8 cellular contexts compared by ENCODE assay signal in genomic region chr20:17531537-17532025, GRCh38. TPM values are rescaled to one million over a fixed set of nuclear protein-coding genes. Genes with fewer than 3 reads are reported as not detected.
DNase-seq lines count a peak whose midpoint lies in the region; ATAC-seq, FAIRE-seq and TF ChIP-seq lines count a peak whose summit lies in the region.

No MANE protein-coding gene starts in this region.

- H3K9ac ChIP-seq in HepG2 (ENCODE audit: insufficient read depth, low read depth, low read length), result peak overlapping the region; percentile 40

- POLR2A ChIA-PET in HepG2 (lab: Yijun Ruan, JAX), result interaction anchor here (0.8 to 1.4 kb wide), 5 partner anchors 38 to 757 kb away, joined by 3 to 4 read pairs (median 3); partner anchors contain the start of genes DSTN and ZNF133

- CTCF ChIA-PET in HepG2 (lab: Yijun Ruan, JAX; ENCODE audit: low intra/inter-chr PET ratio, low total read pairs), result interaction anchor here (0.9 kb wide), 1 partner anchor 26 kb away, joined by 3 read pairs; no protein-coding TSS in a partner anchor

- 19% methylated on average over 9 of the region's 10 CpGs for WGBS in HepG2 (ENCODE audit: low lambda C conversion rate)

- H3K4me3 ChIP-seq in HepG2 (replicated peaks in 1 of 3; ENCODE audit: insufficient read depth in 1 of 3, low read depth in 2 of 3, low read length in 3 of 3), result peak overlapping the region; percentile 41 to 67 (median 49)

- TF ChIP-seq EP300 in HepG2 (IDR thresholded peaks at IDR 0.05; ENCODE audit: low read depth in 2 of 2, low read length in 2 of 2), result no peak
- TF ChIP-seq EP300 in HepG2 (CRISPR knock-in tag; IDR thresholded peaks at IDR 0.05; ENCODE audit: borderline replicate concordance), result no peak

- intact Hi-C loops in HepG2 (cut with micrococcal nuclease; ENCODE audit: unreplicated experiment), result loop anchor here (1.0 to 5.0 kb wide), 2 partner anchors 26 to 466 kb away; no protein-coding TSS in a partner anchor

- H3K4me1 Mint-ChIP-seq in activated naive CD4-positive, alpha-beta T cell treated with anti-CD3 and anti-CD28 coated beads, Interleukin-2, amount 50 U/mL, for 24 hours, result peaks cover 11% of the 10 kb centered on the region
- H3K4me1 Mint-ChIP-seq in activated naive CD8-positive, alpha-beta T cell treated with anti-CD3 and anti-CD28 coated beads, Interleukin-2, amount 50 U/mL, for 24 hours, result peaks cover 15% of the 10 kb centered on the region
- H3K4me1 Mint-ChIP-seq in type B pancreatic cell (ENCODE audit: unreplicated experiment), result peaks cover 16% of the 10 kb centered on the region

- no peak for ATAC-seq in activated naive CD8-positive, alpha-beta T cell treated with anti-CD3 and anti-CD28 coated beads, Interleukin-2, amount 50 U/mL, for 24 hours
- no peak for ATAC-seq in HepG2

- H3K27me3 ChIP-seq in HepG2 (ENCODE audit: control insufficient read depth in 1 of 2, insufficient read depth in 2 of 2, low read length in 2 of 2), result peaks cover 0 to 10% of the 10 kb centered on the region in 2 experiments; a peak in 2 of 5 replicates

- peaks cover 13% of the 10 kb centered on the region for H3K27me3 Mint-ChIP-seq in activated naive CD4-positive, alpha-beta T cell treated with anti-CD3 and anti-CD28 coated beads, Interleukin-2, amount 50 U/mL, for 24 hours
- peaks cover 21% of the 10 kb centered on the region for H3K27me3 Mint-ChIP-seq in activated naive CD8-positive, alpha-beta T cell treated with anti-CD3 and anti-CD28 coated beads, Interleukin-2, amount 50 U/mL, for 24 hours
- no peaks in the 10 kb centered on the region for H3K27me3 Mint-ChIP-seq in type B pancreatic cell

- H3K4me3 Mint-ChIP-seq in activated naive CD4-positive, alpha-beta T cell treated with anti-CD3 and anti-CD28 coated beads, Interleukin-2, amount 50 U/mL, for 24 hours, result peak overlapping the region; percentile 83
- peak overlapping the region; percentile 81 for H3K4me3 Mint-ChIP-seq in activated naive CD8-positive, alpha-beta T cell treated with anti-CD3 and anti-CD28 coated beads, Interleukin-2, amount 50 U/mL, for 24 hours
- H3K4me3 Mint-ChIP-seq in type B pancreatic cell, result peak overlapping the region; percentile 95

- FAIRE-seq in HepG2 (lab: Jason Lieb, UNC) (no peak), urothelium cell line (lab: Jason Lieb, UNC) (no peak)

- peak overlapping the region; percentile 8 for H2AFZ ChIP-seq in HepG2 (ENCODE audit: low read length)

- no peaks in the 10 kb centered on the region for H3K79me2 ChIP-seq in HepG2 (ENCODE audit: insufficient read depth, low read length)

- H4K20me1 ChIP-seq in HepG2 (ENCODE audit: insufficient read depth, low read length), result no peaks in the 10 kb centered on the region; the same call in 1 of the 2 replicates

- BruUV-seq in HepG2 (replicated peaks; lab: Mats Ljungman, UMichigan), result TSS peak; percentile 83

- H3K9me3 Mint-ChIP-seq in activated naive CD4-positive, alpha-beta T cell treated with anti-CD3 and anti-CD28 coated beads, Interleukin-2, amount 50 U/mL, for 24 hours, result no peaks in the 10 kb centered on the region
- H3K9me3 Mint-ChIP-seq in activated naive CD8-positive, alpha-beta T cell treated with anti-CD3 and anti-CD28 coated beads, Interleukin-2, amount 50 U/mL, for 24 hours, result no peaks in the 10 kb centered on the region
- no peaks in the 10 kb centered on the region for H3K9me3 Mint-ChIP-seq in type B pancreatic cell

- H3K4me2 ChIP-seq in HepG2 (ENCODE audit: low read depth, low read length), result peak overlapping the region; percentile 73

- peak overlapping the region; percentile 51 for H3K27ac Mint-ChIP-seq in activated naive CD4-positive, alpha-beta T cell treated with anti-CD3 and anti-CD28 coated beads, Interleukin-2, amount 50 U/mL, for 24 hours
- H3K27ac Mint-ChIP-seq in activated naive CD8-positive, alpha-beta T cell treated with anti-CD3 and anti-CD28 coated beads, Interleukin-2, amount 50 U/mL, for 24 hours, result peak overlapping the region; percentile 69
- H3K27ac Mint-ChIP-seq in type B pancreatic cell, result peak overlapping the region; percentile 93

- DNase-seq in activated naive CD4-positive, alpha-beta T cell treated with anti-CD3 and anti-CD28 coated beads, Interleukin-2, amount 50 U/mL, for 16 hours, result no peak
- no peak for DNase-seq in activated naive CD8-positive, alpha-beta T cell treated with anti-CD3 and anti-CD28 coated beads, Interleukin-2, amount 50 U/mL, for 24 hours
- DNase-seq in HepG2 (ENCODE audit: low spot score) (no peak), type B pancreatic cell (ENCODE audit: extremely low spot score, unreplicated experiment) (no peak), GM19240 (ENCODE audit: insufficient read length, low spot score) (no peak), urothelium cell line (ENCODE audit: low spot score) (no peak), GM20000 (ENCODE audit: low spot score) (no peak)

- TF ChIP-seq CTCF in HepG2 (CRISPR knock-in tag; IDR thresholded peaks at IDR 0.05) (no peak), type B pancreatic cell (conservative IDR thresholded peaks at IDR 0.05) (no peak), GM20000 (IDR thresholded peaks at IDR 0.05; ENCODE audit: extremely low read depth, missing control alignments) (no peak)

- peaks cover 28% of the 10 kb centered on the region for H3K4me1 ChIP-seq in HepG2 (ENCODE audit: insufficient read depth, low read length)

- in situ Hi-C loops in HepG2 (cut with HindIII; ENCODE audit: extremely low pct_ligation_motif_present, low pct_unique_long_range_greater_than_20kb), result loop anchor here (10.0 kb wide), 1 partner anchor 403 kb away; no protein-coding TSS in a partner anchor

- TF ChIP-seq RAD21 in HepG2 (CRISPR knock-in tag; IDR thresholded peaks at IDR 0.05), result no peak

- no peaks in the 10 kb centered on the region for H3K9me3 ChIP-seq in HepG2 (ENCODE audit: low read length)

- no peaks in the 10 kb centered on the region for H3K36me3 ChIP-seq in HepG2 (replicated peaks in 1 of 2; ENCODE audit: control insufficient read depth in 1 of 2, insufficient read depth in 2 of 2, low read length in 2 of 2)

- H3K36me3 Mint-ChIP-seq in activated naive CD4-positive, alpha-beta T cell treated with anti-CD3 and anti-CD28 coated beads, Interleukin-2, amount 50 U/mL, for 24 hours, result no peaks in the 10 kb centered on the region
- no peaks in the 10 kb centered on the region for H3K36me3 Mint-ChIP-seq in activated naive CD8-positive, alpha-beta T cell treated with anti-CD3 and anti-CD28 coated beads, Interleukin-2, amount 50 U/mL, for 24 hours (ENCODE audit: low read depth)
- no peaks in the 10 kb centered on the region for H3K36me3 Mint-ChIP-seq in type B pancreatic cell

- H3K27ac ChIP-seq in HepG2 (ENCODE audit: extremely low read length, insufficient read depth, low read length), result no peak overlapping the region

- no peak for TF ChIP-seq POLR2A in HepG2 (IDR thresholded peaks at IDR 0.05; ENCODE audit: insufficient read depth in 1 of 2, low read depth in 2 of 2, low read length in 2 of 2)

RNA-seq across cellular contexts. Expression of gene BFSP1, which starts 0.4 kb away (rescaled TPM):
- total RNA-seq in HepG2 (2016; rRNA removed; fragmentation: Illumina TruSeq; extraction: Trizol) (0.22 and 0.36 TPM in 2 replicates), type B pancreatic cell (ENCODE audit: low replicate concordance) (1.8 and 1.9 TPM in 2 replicates)
- 0.30 TPM in 1 of 2 replicates, not detected in the other for total RNA-seq in HepG2 (2016; cell fraction: cytosol; rRNA removed; fragmentation: Illumina TruSeq; extraction: Trizol; ENCODE audit: low read depth)
- total RNA-seq in HepG2 (2016; cell fraction: insoluble cytoplasmic fraction; rRNA removed; fragmentation: Illumina TruSeq; extraction: Trizol), result 0.30 and 0.79 TPM in 2 replicates
- 0.28 and 0.34 TPM in 2 replicates for total RNA-seq in HepG2 (2016; cell fraction: membrane; rRNA removed; fragmentation: Illumina TruSeq; extraction: Trizol)
- total RNA-seq in HepG2 (2016; cell fraction: nucleus; rRNA removed; fragmentation: Illumina TruSeq; extraction: Trizol), result 0.19 and 0.44 TPM in 2 replicates
- polyA plus RNA-seq in HepG2 (2011; rRNA removed), result 0.24 and 0.26 TPM in 2 replicates
- polyA plus RNA-seq in HepG2 (2011; cell fraction: cytosol; rRNA removed), result 0.28 and 0.32 TPM in 2 replicates
- 0.11 and 0.23 TPM in 2 replicates for polyA plus RNA-seq in HepG2 (2011; cell fraction: nucleus; rRNA removed)
- polyA plus RNA-seq in HepG2 (2012), result 0.15 and 0.31 TPM in 2 replicates
- 0.11 and 0.23 TPM in 2 replicates for polyA plus RNA-seq in HepG2 (2016; cell fraction: cytosol; fragmentation: Illumina TruSeq; extraction: Trizol; ENCODE audit: low read depth)
- polyA plus RNA-seq in HepG2 (2016; cell fraction: insoluble cytoplasmic fraction; fragmentation: Illumina TruSeq; extraction: Trizol; ENCODE audit: low read depth), result 0.26 and 0.56 TPM in 2 replicates
- polyA plus RNA-seq in HepG2 (2016; cell fraction: membrane; fragmentation: Illumina TruSeq; extraction: Trizol; ENCODE audit: low read depth), result 0.26 and 0.31 TPM in 2 replicates
- polyA plus RNA-seq in HepG2 (2016; cell fraction: nucleus; fragmentation: Illumina TruSeq; extraction: Trizol; ENCODE audit: insufficient read depth, low read depth), result 0.21 and 0.27 TPM in 2 replicates
- 0.42 and 1.2 TPM in 2 replicates for polyA minus RNA-seq in HepG2 (2011; rRNA and poly(A)+ RNA removed; ENCODE audit: low replicate concordance)
- polyA minus RNA-seq in HepG2 (2011; cell fraction: cytosol; rRNA and poly(A)+ RNA removed), result not detected in 2 replicates
- 0.25 TPM in 1 of 2 replicates, not detected in the other for polyA minus RNA-seq in HepG2 (2011; cell fraction: nucleus; rRNA and poly(A)+ RNA removed)

RNA-seq across cellular contexts. Expression of gene DSTN, which starts 38.3 kb away (rescaled TPM):
- total RNA-seq in HepG2 (2016; rRNA removed; fragmentation: Illumina TruSeq; extraction: Trizol) (106 and 164 TPM in 2 replicates), type B pancreatic cell (ENCODE audit: low replicate concordance) (193 and 287 TPM in 2 replicates)
- total RNA-seq in HepG2 (2016; cell fraction: cytosol; rRNA removed; fragmentation: Illumina TruSeq; extraction: Trizol; ENCODE audit: low read depth), result 28.2 and 36.3 TPM in 2 replicates
- 120 and 172 TPM in 2 replicates for total RNA-seq in HepG2 (2016; cell fraction: insoluble cytoplasmic fraction; rRNA removed; fragmentation: Illumina TruSeq; extraction: Trizol)
- 94.4 and 96.0 TPM in 2 replicates for total RNA-seq in HepG2 (2016; cell fraction: membrane; rRNA removed; fragmentation: Illumina TruSeq; extraction: Trizol)
- total RNA-seq in HepG2 (2016; cell fraction: nucleus; rRNA removed; fragmentation: Illumina TruSeq; extraction: Trizol), result 46.1 and 50.0 TPM in 2 replicates
- 21.8 and 27.6 TPM in 2 replicates for polyA plus RNA-seq in HepG2 (2011; rRNA removed)
- polyA plus RNA-seq in HepG2 (2011; cell fraction: cytosol; rRNA removed), result 11.0 and 20.0 TPM in 2 replicates
- 8.1 and 11.6 TPM in 2 replicates for polyA plus RNA-seq in HepG2 (2011; cell fraction: nucleus; rRNA removed)
- polyA plus RNA-seq in HepG2 (2012), result 74.6 and 95.1 TPM in 2 replicates
- 77.0 and 95.4 TPM in 2 replicates for polyA plus RNA-seq in HepG2 (2016; cell fraction: cytosol; fragmentation: Illumina TruSeq; extraction: Trizol; ENCODE audit: low read depth)
- polyA plus RNA-seq in HepG2 (2016; cell fraction: insoluble cytoplasmic fraction; fragmentation: Illumina TruSeq; extraction: Trizol; ENCODE audit: low read depth), result 263 and 281 TPM in 2 replicates
- polyA plus RNA-seq in HepG2 (2016; cell fraction: membrane; fragmentation: Illumina TruSeq; extraction: Trizol; ENCODE audit: low read depth), result 120 and 139 TPM in 2 replicates
- polyA plus RNA-seq in HepG2 (2016; cell fraction: nucleus; fragmentation: Illumina TruSeq; extraction: Trizol; ENCODE audit: insufficient read depth, low read depth), result 108 and 109 TPM in 2 replicates
- 1.3 and 4.9 TPM in 2 replicates for polyA minus RNA-seq in HepG2 (2011; rRNA and poly(A)+ RNA removed; ENCODE audit: low replicate concordance)
- 15.3 and 15.9 TPM in 2 replicates for polyA minus RNA-seq in HepG2 (2011; cell fraction: cytosol; rRNA and poly(A)+ RNA removed)
- polyA minus RNA-seq in HepG2 (2011; cell fraction: nucleus; rRNA and poly(A)+ RNA removed), result 5.8 and 7.6 TPM in 2 replicates
